8 cellular contexts compared by ENCODE assay signal in genomic region chr19:36141039-36141914, GRCh38. TPM values are rescaled to one million over a fixed set of nuclear protein-coding genes. Genes with fewer than 3 reads are reported as not detected.
A peak's percentile ranks its signal among the peaks of the same experiment; 100 is the strongest.
DNase-seq lines count a peak whose midpoint lies in the region; ATAC-seq and TF ChIP-seq lines count a peak whose summit lies in the region.

No MANE protein-coding gene starts in this region.

- H3K4me1 Mint-ChIP-seq in T-cell: peaks cover 13 to 24% (median 19%) of the 10 kb centered on the region in 3 donors

- peak; percentile 12 to 63 for TF ChIP-seq POLR2A in tibial nerve (IDR thresholded peaks at IDR 0.05)

- no peaks in the 10 kb centered on the region for H3K27me3 ChIP-seq in tibial nerve

- peaks cover 28% of the 10 kb centered on the region for H3K36me3 Mint-ChIP-seq in T-cell

- CTCF ChIA-PET in HEK293 (lab: Yijun Ruan, JAX): no interaction called here
- CTCF ChIA-PET in T-cell (lab: Charles Lee): interaction anchor here in 1 of 2 donors (0.6 kb wide), 1 partner anchor 238 kb away, joined by 3 read pairs; no protein-coding TSS in a partner anchor

- DNase-seq in DMS79 (lab: John Stamatoyannopoulos, UW) (peak; percentile 34), NCI-H1436 (lab: John Stamatoyannopoulos, UW) (peak; percentile 86), T-cell (peak; percentile 71 to 95 (median 84)), left cardiac atrium (peak; percentile 89), posterior cingulate gyrus (peak; percentile 57 to 97 (median 74)), tibial nerve (ENCODE audit: low spot score in 2 of 2) (peak; percentile 73 to 95)

- H3K27ac ChIP-seq in HEK293 (ENCODE audit: extremely low read depth, low read depth, low read length): peak overlapping the region; percentile 94
- H3K27ac ChIP-seq in adipose tissue (ENCODE audit: low read depth, low read length): peak overlapping the region; percentile 99
- H3K27ac ChIP-seq in tibial nerve: peak overlapping the region; percentile 83 to 100 (median 98)

- ATAC-seq in T-cell (replicated peaks in 1 of 4) (peak; percentile 78 to 84 (median 79)), left cardiac atrium (peak; percentile 79 to 80)

- TF ChIP-seq EP300 in tibial nerve (IDR thresholded peaks at IDR 0.05): peak in 1 of 2 donors; percentile 31

- no peaks in the 10 kb centered on the region for H3K9me3 Mint-ChIP-seq in T-cell

- H3K4me3 ChIP-seq in HEK293 (ENCODE audit: low read depth, low read length): peak overlapping the region; percentile 80
- H3K4me3 ChIP-seq in tibial nerve: peak overlapping the region; percentile 80 to 94 (median 86)

- H3K4me1 ChIP-seq in HEK293 (ENCODE audit: control insufficient read depth, insufficient read depth, low read length) (peaks cover 14% of the 10 kb centered on the region), tibial nerve (peaks cover 5 to 35% (median 10%) of the 10 kb centered on the region in 4 donors)

- POLR2A ChIA-PET in HEK293 (lab: Yijun Ruan, JAX) (interaction anchor here (2.0 to 5.4 kb wide), 3 partner anchors 12 to 348 kb away, joined by 5 to 87 read pairs (median 17); partner anchors contain the start of gene ZNF566), T-cell (lab: Charles Lee) (no interaction called here)

- WGBS in adipose tissue, 3 donors: 21 to 38% (median 35%) methylated on average over 24 to 42 of the region's 42 CpGs
- WGBS in tibial nerve, 2 donors: 24% methylated on average over 34 to 35 of the region's 42 CpGs

- H3K27me3 Mint-ChIP-seq in T-cell: no peaks in the 10 kb centered on the region

- H3K36me3 ChIP-seq in HEK293 (ENCODE audit: control insufficient read depth in 2 of 2, insufficient read depth in 1 of 2, low read length in 2 of 2): peaks cover 38% of the 10 kb centered on the region in 2 experiments
- H3K36me3 ChIP-seq in tibial nerve: peaks cover 4 to 47% (median 16%) of the 10 kb centered on the region in 3 donors

- H3K4me3 Mint-ChIP-seq in T-cell: peak overlapping the region; percentile 94 to 96 (median 95)

- H3K27ac Mint-ChIP-seq in T-cell: peak overlapping the region; percentile 87 to 93

- intact Hi-C loops in left cardiac atrium (cut with DNase I) (no loop called here), posterior cingulate gyrus (cut with DNase I) (no loop called here)

- no peak for TF ChIP-seq CTCF in HEK293 (tag by site-specific recombination; IDR thresholded peaks at IDR 0.05)
- TF ChIP-seq CTCF in tibial nerve (IDR thresholded peaks at IDR 0.05): no peak

- H3K9me3 ChIP-seq in HEK293 (ENCODE audit: control insufficient read depth, insufficient read depth, low read depth, low read length) (no peaks in the 10 kb centered on the region), tibial nerve (no peaks in the 10 kb centered on the region)

TF ChIP-seq in HEK293, 187 proteins besides CTCF, POLR2A, EP300 and RAD21 (continues in another document):
- TF ChIP-seq KLF1 (tag by site-specific recombination; IDR thresholded peaks at IDR 0.05): peak; percentile 61
- no peak for TF ChIP-seq ZNF114 (tag by site-specific recombination; IDR thresholded peaks at IDR 0.05)
- no peak for TF ChIP-seq ELK4 (IDR thresholded peaks at IDR 0.05; ENCODE audit: borderline replicate concordance, low read depth, low read length)
- TF ChIP-seq KLF8 (tag by site-specific recombination; IDR thresholded peaks at IDR 0.05): peak; percentile 79
- no peak for TF ChIP-seq ZNF148 (tag by site-specific recombination; IDR thresholded peaks at IDR 0.05; ENCODE audit: borderline replicate concordance)
- peak; percentile 71 for TF ChIP-seq ZEB2 (tag by site-specific recombination; IDR thresholded peaks at IDR 0.05)
- TF ChIP-seq ZBTB6 (tag by site-specific recombination; IDR thresholded peaks at IDR 0.05): no peak
- no peak for TF ChIP-seq ZNF112 (tag by site-specific recombination; IDR thresholded peaks at IDR 0.05)
- no peak for TF ChIP-seq KLF7 (tag by site-specific recombination; IDR thresholded peaks at IDR 0.05; ENCODE audit: borderline replicate concordance)
- peak; percentile 82; the same call in 1 of the 2 replicates for TF ChIP-seq ZNF600 (tag by site-specific recombination; IDR thresholded peaks at IDR 0.05)
- TF ChIP-seq ZNF132 (tag by site-specific recombination; IDR thresholded peaks at IDR 0.05; ENCODE audit: borderline replicate concordance): no peak
- no peak for TF ChIP-seq ZFP3 (tag by site-specific recombination; IDR thresholded peaks at IDR 0.05; ENCODE audit: low read depth)
- no peak for TF ChIP-seq PBX3 (CRISPR knock-in tag; IDR thresholded peaks at IDR 0.05)

RNA-seq across cellular contexts. Expression of gene CAPNS1, which starts 1.4 kb away (rescaled TPM):
- total RNA-seq in T-cell (100 to 1,000 TPM; 214 to 339 (median 308) TPM), left cardiac atrium (100 to 1,000 TPM; 614 TPM), tibial nerve (100 to 1,000 TPM; 179 to 235 (median 213) TPM)
- polyA plus RNA-seq in adipose tissue: 100 to 1,000 TPM; 236 to 719 (median 679) TPM

RNA-seq across cellular contexts. Expression of gene COX7A1, which starts 11.0 kb away (rescaled TPM):
- not detected for total RNA-seq in T-cell
- polyA plus RNA-seq in adipose tissue: 100 to 1,000 TPM in 2 of 3 donors, 10 to 100 TPM in 1; 25.9 to 132 (median 119) TPM
- 1,000 to 10,000 TPM; 1,384 to 1,769 TPM for total RNA-seq in left cardiac atrium
- 10 to 100 TPM; 18.4 to 73.9 (median 35.5) TPM for total RNA-seq in tibial nerve

RNA-seq across cellular contexts. Expression of gene TBCB, which starts 26.0 kb away (rescaled TPM):
- total RNA-seq in T-cell (100 to 1,000 TPM; 111 to 179 (median 150) TPM), left cardiac atrium (10 to 100 TPM; 81.2 to 85.0 TPM), tibial nerve (100 to 1,000 TPM; 183 to 254 (median 225) TPM)
- polyA plus RNA-seq in adipose tissue: 100 to 1,000 TPM in 2 of 3 donors, 10 to 100 TPM in 1; 63.0 to 153 (median 149) TPM

RNA-seq across cellular contexts. Expression of gene POLR2I, which starts 26.6 kb away (rescaled TPM):
- total RNA-seq in T-cell: 10 to 100 TPM; 27.4 to 54.8 (median 50.7) TPM
- polyA plus RNA-seq in adipose tissue: 100 to 1,000 TPM in 1 of 3 donors, 10 to 100 TPM in 2; 48.8 to 103 (median 51.8) TPM
- total RNA-seq in left cardiac atrium: 100 to 1,000 TPM in 1 of 2 donors, 10 to 100 TPM in 1; 92.6 to 104 TPM
- total RNA-seq in tibial nerve: 10 to 100 TPM; 54.2 to 98.4 (median 77.4) TPM

RNA-seq across cellular contexts. Expression of gene OVOL3, which starts 30.3 kb away (rescaled TPM):
- total RNA-seq in T-cell: not detected
- not detected for polyA plus RNA-seq in adipose tissue
- not detected for total RNA-seq in left cardiac atrium
- total RNA-seq in tibial nerve: not detected

Comparison
In these comparisons a context has a peak if more than half of its experiments do, and no peak if none do; other contexts are left out.
1. Peak in every context shown above with its lines: DNase-seq, ATAC-seq, H3K4me3 ChIP-seq and H3K27ac ChIP-seq.
2. DNase-seq: peak in every context shown above with its lines; median percentile 89 in left cardiac atrium; 86 in NCI-H1436; 84 in T-cell; 84 in tibial nerve; 74 in posterior cingulate gyrus; 34 in DMS79.
3. RNA of gene COX7A1, which starts 11.0 kb away (total RNA-seq): 1,384 to 1,769 TPM in left cardiac atrium; 18.4 to 73.9 TPM in tibial nerve and not detected in T-cell; every median in the first group is over 10 times any median in the second.